In genomic region chr9:36902861-36903524, GRCh38 we compare ENCODE assay signal across 19 cellular contexts.
DNase-seq lines count a peak whose midpoint lies in the region; ATAC-seq and TF ChIP-seq lines count a peak whose summit lies in the region.
"Had no signal": no experiment of that assay in that cellular context is flagged by ENCODE, and none has a peak within 500 bp of the region (broad histone marks: within the 10 kb centered on the region; RNA-seq: fewer than 3 reads in every experiment).

No MANE protein-coding gene starts in this region.

- H2AFZ ChIP-seq in OCI-LY1 (ENCODE audit: low read length), result no peak overlapping the region

- no peaks in the 10 kb centered on the region for H3K27me3 ChIP-seq in OCI-LY1 (ENCODE audit: insufficient read depth, low read length)
- H3K27me3 ChIP-seq in endodermal cell (ENCODE audit: control insufficient read depth, insufficient read depth, low read length, poor library complexity, severe bottlenecking), result peaks cover 43% of the 10 kb centered on the region
- H3K27me3 ChIP-seq in CD8-positive, alpha-beta memory T cell (ENCODE audit: insufficient read depth, low read length, poor library complexity, severe bottlenecking), result no peaks in the 10 kb centered on the region
- H3K27me3 ChIP-seq: BE2C had no signal

- H3K27ac ChIP-seq in OCI-LY1 (ENCODE audit: low read depth, low read length, poor library complexity, severe bottlenecking) (peak overlapping the region; percentile 18), endodermal cell (ENCODE audit: low read depth, low read length) (no peak overlapping the region)
- no peak overlapping the region for H3K27ac ChIP-seq in CD8-positive, alpha-beta memory T cell (ENCODE audit: low read depth, low read length)
- H3K27ac ChIP-seq: 22Rv1, SJCRH30 had no signal

- WGBS in endodermal cell (ENCODE audit: insufficient coverage in 1 of 2, insufficient read length in 1 of 2), 2 experiments, result 80 to 92% methylated on average over 2 to 5 of the region's 5 CpGs

- H3K4me1 Mint-ChIP-seq in endodermal cell, result no peaks in the 10 kb centered on the region
- H3K4me1 Mint-ChIP-seq in stimulated activated memory B cell treated with anti-CD40 and anti-IgM and Interleukin-4, amounts not matched to agents 10 μg/mL and 1 μg/mL and 100 μg/mL, for 72 hours, result peaks cover 88% of the 10 kb centered on the region
- H3K4me1 Mint-ChIP-seq in CD8-positive, alpha-beta memory T cell, result peaks cover 0 to 4% (median 0%) of the 10 kb centered on the region in 3 donors
- H3K4me1 Mint-ChIP-seq: CD14-positive monocyte had no signal

- H3K36me3 ChIP-seq in OCI-LY1 (ENCODE audit: insufficient read depth, low read length), result peaks cover 75% of the 10 kb centered on the region; the same call in 1 of the 2 replicates
- no peaks in the 10 kb centered on the region for H3K36me3 ChIP-seq in endodermal cell (ENCODE audit: control insufficient read depth, insufficient read depth, low read length)
- H3K36me3 ChIP-seq in CD8-positive, alpha-beta memory T cell (ENCODE audit: insufficient read depth, low read length), result no peaks in the 10 kb centered on the region
- H3K36me3 ChIP-seq: SJCRH30 had no signal

- no peak overlapping the region for H3K27ac Mint-ChIP-seq in endodermal cell
- peak overlapping the region; percentile 38 for H3K27ac Mint-ChIP-seq in stimulated activated memory B cell treated with anti-CD40 and anti-IgM and Interleukin-4, amounts not matched to agents 10 μg/mL and 1 μg/mL and 100 μg/mL, for 72 hours
- H3K27ac Mint-ChIP-seq in CD8-positive, alpha-beta memory T cell, result peak overlapping the region in 1 of 8 donors; percentile 44
- H3K27ac Mint-ChIP-seq: CD14-positive monocyte had no signal

- no peak for TF ChIP-seq CTCF in OCI-LY1 (IDR thresholded peaks at IDR 0.05; ENCODE audit: low read length)
- no peak for TF ChIP-seq CTCF in endodermal cell (conservative IDR thresholded peaks at IDR 0.05)

- no peak for ATAC-seq in stimulated activated memory B cell treated with anti-CD40 and anti-IgM and Interleukin-4, amounts not matched to agents 10 μg/mL and 1 μg/mL and 100 μg/mL, for 72 hours
- ATAC-seq in GM21529 (IDR thresholded peaks at IDR 0.05; ENCODE audit: unreplicated experiment), result no peak
- ATAC-seq: HepG2 had no signal

- H3K9me3 Mint-ChIP-seq in endodermal cell, result no peaks in the 10 kb centered on the region
- H3K9me3 Mint-ChIP-seq in stimulated activated memory B cell treated with anti-CD40 and anti-IgM and Interleukin-4, amounts not matched to agents 10 μg/mL and 1 μg/mL and 100 μg/mL, for 72 hours, result no peaks in the 10 kb centered on the region
- no peaks in the 10 kb centered on the region for H3K9me3 Mint-ChIP-seq in CD8-positive, alpha-beta memory T cell

- H3K4me3 Mint-ChIP-seq in endodermal cell, result no peak overlapping the region
- no peak overlapping the region for H3K4me3 Mint-ChIP-seq in stimulated activated memory B cell treated with anti-CD40 and anti-IgM and Interleukin-4, amounts not matched to agents 10 μg/mL and 1 μg/mL and 100 μg/mL, for 72 hours
- no peak overlapping the region for H3K4me3 Mint-ChIP-seq in CD8-positive, alpha-beta memory T cell
- H3K4me3 Mint-ChIP-seq: CD14-positive monocyte had no signal

- H3K4me1 ChIP-seq in OCI-LY1 (ENCODE audit: insufficient read depth, low read length, severe bottlenecking) (no peaks in the 10 kb centered on the region), endodermal cell (ENCODE audit: control insufficient read depth, insufficient read depth, low read length) (no peaks in the 10 kb centered on the region)
- H3K4me1 ChIP-seq in CD8-positive, alpha-beta memory T cell (ENCODE audit: insufficient read depth, low read length), result no peaks in the 10 kb centered on the region
- H3K4me1 ChIP-seq: SJCRH30 had no signal

- no peak overlapping the region for H3K4me3 ChIP-seq in OCI-LY1 (ENCODE audit: low read depth, low read length, poor library complexity, severe bottlenecking)
- no peak overlapping the region for H3K4me3 ChIP-seq in endodermal cell (ENCODE audit: low read length)
- H3K4me3 ChIP-seq in CD8-positive, alpha-beta memory T cell (ENCODE audit: low read length), result no peak overlapping the region
- H3K4me3 ChIP-seq: SJCRH30 had no signal

- no peaks in the 10 kb centered on the region for H3K79me2 ChIP-seq in OCI-LY1 (ENCODE audit: insufficient read depth, low read length)

- no peaks in the 10 kb centered on the region for H3K36me3 Mint-ChIP-seq in endodermal cell (ENCODE audit: low read depth)
- peaks cover 84% of the 10 kb centered on the region for H3K36me3 Mint-ChIP-seq in stimulated activated memory B cell treated with anti-CD40 and anti-IgM and Interleukin-4, amounts not matched to agents 10 μg/mL and 1 μg/mL and 100 μg/mL, for 72 hours
- H3K36me3 Mint-ChIP-seq in CD8-positive, alpha-beta memory T cell, result no peaks in the 10 kb centered on the region
- H3K36me3 Mint-ChIP-seq: CD14-positive monocyte had no signal

- H3K9ac ChIP-seq in OCI-LY1 (ENCODE audit: low read length) (no peak overlapping the region), endodermal cell (ENCODE audit: extremely low read depth, low read length, poor library complexity, severe bottlenecking) (no peak overlapping the region)

- peak; percentile 44 for DNase-seq in activated CD8-positive, alpha-beta memory T cell treated with anti-CD3 and anti-CD28 coated beads, Interleukin-2, amount 50 U/mL, for 48 hours
- DNase-seq in activated CD8-positive, alpha-beta memory T cell treated with anti-CD3 and anti-CD28 coated beads for 24 hours, result no peak
- peak; percentile 22 for DNase-seq in endodermal cell
- DNase-seq in CD8-positive, alpha-beta memory T cell, result no peak
- no peak for DNase-seq in NCI-H446 treated with DMSO at 0.1 percent for 48 hours (lab: John Stamatoyannopoulos, UW)
- DNase-seq: NCI-H1105, NCI-H1436 treated with DMSO at 0.1 percent for 48 hours, NCI-H1930, NCI-H2107, NCI-H446, NCI-H526 treated with DMSO at 0.1 percent for 48 hours had no signal

- H3K9me2 ChIP-seq in OCI-LY1 (ENCODE audit: low read depth, low read length), result no peaks in the 10 kb centered on the region

- peaks cover 59% of the 10 kb centered on the region for H3K27me3 Mint-ChIP-seq in endodermal cell (ENCODE audit: insufficient read depth)
- no peaks in the 10 kb centered on the region for H3K27me3 Mint-ChIP-seq in stimulated activated memory B cell treated with anti-CD40 and anti-IgM and Interleukin-4, amounts not matched to agents 10 μg/mL and 1 μg/mL and 100 μg/mL, for 72 hours
- H3K27me3 Mint-ChIP-seq in CD8-positive, alpha-beta memory T cell, result peaks cover 16 to 27% of the 10 kb centered on the region in 2 donors

- H3K9me3 ChIP-seq in OCI-LY1 (ENCODE audit: low read length) (no peaks in the 10 kb centered on the region), endodermal cell (ENCODE audit: control insufficient read depth, low read length) (no peaks in the 10 kb centered on the region)
- H3K9me3 ChIP-seq in CD8-positive, alpha-beta memory T cell (ENCODE audit: low read length), result no peaks in the 10 kb centered on the region
- H3K9me3 ChIP-seq: BE2C, SJCRH30 had no signal

- no peak overlapping the region for H3K4me2 ChIP-seq in OCI-LY1 (ENCODE audit: low read length)

- H4K20me1 ChIP-seq in OCI-LY1 (ENCODE audit: insufficient read depth, low read length), result no peaks in the 10 kb centered on the region

- POLR2A ChIA-PET in CD8-positive, alpha-beta memory T cell (lab: Charles Lee), result no interaction called here

- H3F3A ChIP-seq in OCI-LY1 (ENCODE audit: insufficient read depth, low read length), result no peaks in the 10 kb centered on the region

- CTCF ChIA-PET in CD8-positive, alpha-beta memory T cell (lab: Charles Lee), result no interaction called here

Comparison
In these comparisons a context has a peak if more than half of its experiments do, and no peak if none do; other contexts are left out.
1. DNase-seq: peak in activated CD8-positive, alpha-beta memory T cell treated with anti-CD3 and anti-CD28 coated beads, Interleukin-2, amount 50 U/mL, for 48 hours (single experiment) and endodermal cell (single experiment); none in activated CD8-positive, alpha-beta memory T cell treated with anti-CD3 and anti-CD28 coated beads for 24 hours (single experiment), CD8-positive, alpha-beta memory T cell (0 of 5) and NCI-H446 treated with DMSO at 0.1 percent for 48 hours (single experiment).